In the genomic region with DNA sequence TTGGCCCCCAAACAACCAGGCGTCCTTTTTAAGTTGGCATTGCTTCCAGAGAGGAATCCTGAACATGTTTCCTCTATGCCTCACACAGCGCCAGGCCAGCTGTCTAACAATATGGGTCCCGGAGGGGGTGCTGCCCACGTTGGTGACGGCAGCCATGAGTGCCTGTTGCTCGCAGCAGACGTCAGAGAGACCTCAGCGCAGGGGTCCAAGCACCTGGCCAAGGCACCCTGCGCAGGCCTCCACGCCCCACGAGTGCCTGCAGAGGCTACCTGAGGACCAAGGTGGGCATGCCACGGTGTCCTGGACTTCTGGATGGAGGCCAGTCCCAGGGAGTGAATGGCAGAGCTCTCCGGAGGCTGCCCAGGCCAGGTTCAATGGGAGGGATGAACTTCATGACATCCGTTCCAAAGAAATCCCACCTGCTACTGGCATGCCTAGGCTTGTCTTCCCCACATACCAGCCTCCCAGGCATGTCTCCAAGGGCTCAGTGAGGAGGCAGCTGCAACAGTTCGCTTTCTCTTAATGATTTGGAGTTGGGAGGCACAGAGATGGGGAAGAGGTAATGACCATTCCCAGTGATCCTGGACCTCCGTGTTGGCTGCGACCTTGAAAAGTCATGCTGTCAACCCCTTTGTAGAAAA, we compare ENCODE assay signal across 8 cellular contexts. TPM values are rescaled to one million over a fixed set of nuclear protein-coding genes. Genes with fewer than 3 reads are reported as not detected.
DNase-seq lines count a peak whose midpoint lies in the region; ATAC-seq, FAIRE-seq and TF ChIP-seq lines count a peak whose summit lies in the region.

No MANE protein-coding gene starts in this region.

- ATAC-seq in activated CD8-positive, alpha-beta T cell treated with anti-CD3 and anti-CD28 coated beads for 36 hours = no peak
- peak; percentile 6 for ATAC-seq in left lobe of liver
- ATAC-seq in PC-3 = no peak

- H3F3A ChIP-seq in PC-3 (ENCODE audit: low read length, unreplicated experiment) = no peaks in the 10 kb centered on the region

- H3K9me2 ChIP-seq in PC-3 (replicated peaks; ENCODE audit: low read length) = no peaks in the 10 kb centered on the region

- no peaks in the 10 kb centered on the region for H3K9me3 Mint-ChIP-seq in activated CD8-positive, alpha-beta T cell treated with anti-CD3 and anti-CD28 coated beads for 36 hours

- H3K27ac ChIP-seq in AG04450 (ENCODE audit: low read depth, low read length) (peak overlapping the region; percentile 67), PC-3 (ENCODE audit: low read length) (no peak overlapping the region)

- no peaks in the 10 kb centered on the region for H3K79me2 ChIP-seq in PC-3 (ENCODE audit: low read length)

- no peaks in the 10 kb centered on the region for H3K27me3 ChIP-seq in AG04450 (ENCODE audit: control insufficient read depth, insufficient read depth, low read length)
- no peaks in the 10 kb centered on the region for H3K27me3 ChIP-seq in MG63
- H3K27me3 ChIP-seq in PC-3 (ENCODE audit: low read length) = no peaks in the 10 kb centered on the region

- H4K20me1 ChIP-seq in PC-3 (ENCODE audit: low read length) = no peaks in the 10 kb centered on the region

- no peak for FAIRE-seq in urothelium cell line (lab: Jason Lieb, UNC)

- POLR2A ChIA-PET in AG04450 (lab: Yijun Ruan, JAX) = no interaction called here
- POLR2A ChIA-PET in activated CD8-positive, alpha-beta T cell treated with anti-CD3 and anti-CD28 coated beads for 36 hours (lab: Charles Lee) = interaction anchor here (0.9 to 3.5 kb wide), 6 partner anchors 11 to 313 kb away, joined by 3 to 24 read pairs (median 4); no protein-coding TSS in a partner anchor
- POLR2A ChIA-PET in PC-3 (lab: Charles Lee; ENCODE audit: unreplicated experiment) = no interaction called here

- H3K27ac Mint-ChIP-seq in activated CD8-positive, alpha-beta T cell treated with anti-CD3 and anti-CD28 coated beads for 36 hours = peak overlapping the region; percentile 100

- BruUV-seq in PC-3 (replicated peaks; lab: Mats Ljungman, UMichigan) = no TSS peak

- no peaks in the 10 kb centered on the region for H3K27me3 Mint-ChIP-seq in activated CD8-positive, alpha-beta T cell treated with anti-CD3 and anti-CD28 coated beads for 36 hours

- peaks cover 17% of the 10 kb centered on the region for H3K4me1 ChIP-seq in PC-3 (ENCODE audit: insufficient read depth, low read length)

- H3K4me3 ChIP-seq in AG04450 (ENCODE audit: low read depth, low read length) = no peak overlapping the region
- no peak overlapping the region for H3K4me3 ChIP-seq in MG63
- H3K4me3 ChIP-seq in PC-3 (ENCODE audit: low read length) = no peak overlapping the region

- CTCF ChIA-PET in AG04450 (lab: Charles Lee) = interaction anchor here (1.0 to 2.0 kb wide), 2 partner anchors 388 kb away, joined by 4 to 6 read pairs; no protein-coding TSS in a partner anchor
- CTCF ChIA-PET in activated CD8-positive, alpha-beta T cell treated with anti-CD3 and anti-CD28 coated beads for 36 hours (lab: Charles Lee) = interaction anchor here (1.0 to 2.5 kb wide), 5 partner anchors 30 to 339 kb away, joined by 3 to 7 read pairs (median 5); no protein-coding TSS in a partner anchor
- CTCF ChIA-PET in PC-3 (lab: Charles Lee) = no interaction called here

- H3K36me3 ChIP-seq in MG63 = no peaks in the 10 kb centered on the region
- no peaks in the 10 kb centered on the region for H3K36me3 ChIP-seq in PC-3 (ENCODE audit: low read depth, low read length)

- no peaks in the 10 kb centered on the region; the same call in 1 of the 2 replicates for H3K9me3 ChIP-seq in AG04450 (ENCODE audit: control insufficient read depth, insufficient read depth, low read length)
- H3K9me3 ChIP-seq in MG63 = no peaks in the 10 kb centered on the region
- no peaks in the 10 kb centered on the region for H3K9me3 ChIP-seq in PC-3 (ENCODE audit: low read length)

- H2AFZ ChIP-seq in PC-3 (ENCODE audit: low read length) = no peak overlapping the region

- no peak for DNase-seq in AG04450 (ENCODE audit: low read depth, low spot score)
- DNase-seq in MG63 = peak; percentile 29
- DNase-seq in activated CD8-positive, alpha-beta T cell treated with anti-CD3 and anti-CD28 coated beads for 36 hours = no peak
- DNase-seq in left lobe of liver (ENCODE audit: low spot score) = no peak
- DNase-seq in urothelium cell line (ENCODE audit: low spot score) = peak; percentile 40
- no peak for DNase-seq in PC-3
- no peak for DNase-seq in ecto neural progenitor cell (ENCODE audit: low spot score)
- DNase-seq in foreskin melanocyte = no peak

- TF ChIP-seq CTCF in AG04450 (IDR thresholded peaks at IDR 0.05; ENCODE audit: low read depth, low read length) = no peak
- TF ChIP-seq CTCF in activated CD8-positive, alpha-beta T cell treated with anti-CD3 and anti-CD28 coated beads for 36 hours (IDR thresholded peaks at IDR 0.05) = no peak
- TF ChIP-seq CTCF in PC-3 (conservative IDR thresholded peaks at IDR 0.05; ENCODE audit: low read depth, low read length) = no peak

- H3K4me2 ChIP-seq in PC-3 (ENCODE audit: low read length) = no peak overlapping the region

- intact Hi-C loops in activated CD8-positive, alpha-beta T cell treated with anti-CD3 and anti-CD28 coated beads for 36 hours (cut with micrococcal nuclease) = no loop called here
- intact Hi-C loops in PC-3 (cut with micrococcal nuclease) = no loop called here

- H3K36me3 Mint-ChIP-seq in activated CD8-positive, alpha-beta T cell treated with anti-CD3 and anti-CD28 coated beads for 36 hours (ENCODE audit: low read depth) = peaks cover 6% of the 10 kb centered on the region

- H3K4me1 Mint-ChIP-seq in activated CD8-positive, alpha-beta T cell treated with anti-CD3 and anti-CD28 coated beads for 36 hours (ENCODE audit: low read depth) = peaks cover 76% of the 10 kb centered on the region

- no peak overlapping the region for H3K9ac ChIP-seq in PC-3 (ENCODE audit: low read length)

- H3K4me3 Mint-ChIP-seq in activated CD8-positive, alpha-beta T cell treated with anti-CD3 and anti-CD28 coated beads for 36 hours = peak overlapping the region; percentile 79

RNA-seq across cellular contexts. Expression of gene FOXN3, which starts 11.6 kb away (rescaled TPM):
- 41.8 and 46.5 TPM in 2 replicates for polyA plus RNA-seq in AG04450 (2011; rRNA removed)
- polyA minus RNA-seq in AG04450 (2011; rRNA and poly(A)+ RNA removed) = 67.8 and 89.4 TPM in 2 replicates
- 1.4 and 1.6 TPM in 2 replicates for total RNA-seq in MG63 (2014; rRNA removed; shearing (Covaris generic); ENCODE audit: low replicate concordance)
- total RNA-seq in activated CD8-positive, alpha-beta T cell treated with anti-CD3 and anti-CD28 coated beads for 36 hours = 10 to 100 TPM; 83.4 to 85.0 TPM
- total RNA-seq in left lobe of liver (72.9 TPM), PC-3 (2014; rRNA removed) (13.2 and 13.3 TPM in 2 replicates)

Comparison
In these comparisons a context has a peak if more than half of its experiments do, and no peak if none do; other contexts are left out.
1. DNase-seq: peak in MG63 (single experiment) and urothelium cell line (single experiment); none in AG04450 (single experiment), activated CD8-positive, alpha-beta T cell treated with anti-CD3 and anti-CD28 coated beads for 36 hours (single experiment), left lobe of liver (single experiment), PC-3 (single experiment), ecto neural progenitor cell (single experiment) and foreskin melanocyte (single experiment).